Comparison of ENCODE assay signal across 30 cellular contexts in genomic region chr7:45061352-45061751, GRCh38. TPM values are rescaled to one million over a fixed set of nuclear protein-coding genes. Genes with fewer than 3 reads are reported as not detected.
DNase-seq lines count a peak whose midpoint lies in the region; ATAC-seq and TF ChIP-seq lines count a peak whose summit lies in the region.
"Had no signal": no experiment of that assay in that cellular context is flagged by ENCODE, and none has a peak within 500 bp of the region (broad histone marks: within the 10 kb centered on the region; RNA-seq: fewer than 3 reads in every experiment).

No MANE protein-coding gene starts in this region.

- H3K36me3 Mint-ChIP-seq in activated T-cell treated with anti-CD3 and anti-CD28 coated beads, Interleukin-2, amount 50 U/mL, for 24 hours (ENCODE audit: low read depth) = peaks cover 74% of the 10 kb centered on the region
- H3K36me3 Mint-ChIP-seq in activated naive CD8-positive, alpha-beta T cell treated with anti-CD3 and anti-CD28 coated beads, Interleukin-2, amount 50 U/mL, for 24 hours (ENCODE audit: low read depth) = peaks cover 27% of the 10 kb centered on the region
- no peaks in the 10 kb centered on the region for H3K36me3 Mint-ChIP-seq in natural killer cell

- no peak overlapping the region for H2AFZ ChIP-seq in DND-41 (ENCODE audit: low read depth, low read length)

- no peaks in the 10 kb centered on the region for H3K4me1 ChIP-seq in DND-41 (ENCODE audit: insufficient read depth, low read length)
- H3K4me1 ChIP-seq: ascending aorta, HAP-1, sigmoid colon, suprapubic skin had no signal

- peaks cover 68% of the 10 kb centered on the region for H3K4me1 Mint-ChIP-seq in activated T-cell treated with anti-CD3 and anti-CD28 coated beads, Interleukin-2, amount 50 U/mL, for 24 hours (ENCODE audit: low read depth)
- H3K4me1 Mint-ChIP-seq in activated naive CD8-positive, alpha-beta T cell treated with anti-CD3 and anti-CD28 coated beads, Interleukin-2, amount 50 U/mL, for 24 hours = peaks cover 57% of the 10 kb centered on the region
- peaks cover 65 to 82% of the 10 kb centered on the region in 2 donors for H3K4me1 Mint-ChIP-seq in natural killer cell
- H3K4me1 Mint-ChIP-seq: mesothelial cell of epicardium, neural crest cell, WTC11 had no signal

- in situ Hi-C loops in ACHN (cut with HindIII; ENCODE audit: low pct_ligation_motif_present, low pct_unique_long_range_greater_than_20kb, low sequenced_read_pairs) = no loop called here

- ATAC-seq in DND-41 (ENCODE audit: insufficient read depth, low read depth) (no peak), natural killer cell (no peak), GM21723 (IDR thresholded peaks at IDR 0.05; ENCODE audit: unreplicated experiment) (no peak)
- no peak for ATAC-seq in activated naive CD8-positive, alpha-beta T cell treated with anti-CD3 and anti-CD28 coated beads, Interleukin-2, amount 50 U/mL, for 24 hours
- ATAC-seq: heart right ventricle, left lung, Panc1, WTC11 had no signal

- H3K27me3 ChIP-seq in DND-41 (ENCODE audit: insufficient read depth, low read length, poor library complexity) = no peaks in the 10 kb centered on the region
- H3K27me3 ChIP-seq: ascending aorta; BLaER1 treated with 17β-estradiol and CSF1 and Interleukin-3, amounts not matched to agents 10 nM and 100 nM; heart right ventricle; left lung; MG63; sigmoid colon; SJSA1; suprapubic skin had no signal

- intact Hi-C loops in natural killer cell (cut with micrococcal nuclease) = no loop called here

- peaks cover 71% of the 10 kb centered on the region for H3K36me3 ChIP-seq in DND-41 (ENCODE audit: insufficient read depth, low read length)
- H3K36me3 ChIP-seq: HAP-1 had no signal

- H3K27ac Mint-ChIP-seq in activated T-cell treated with anti-CD3 and anti-CD28 coated beads, Interleukin-2, amount 50 U/mL, for 24 hours = peak overlapping the region; percentile 73
- peak overlapping the region; percentile 77 for H3K27ac Mint-ChIP-seq in activated naive CD8-positive, alpha-beta T cell treated with anti-CD3 and anti-CD28 coated beads, Interleukin-2, amount 50 U/mL, for 24 hours
- H3K27ac Mint-ChIP-seq in natural killer cell = peak overlapping the region; percentile 56 to 58
- H3K27ac Mint-ChIP-seq: mesothelial cell of epicardium, WTC11 had no signal

- no peak overlapping the region for H3K9ac ChIP-seq in DND-41 (ENCODE audit: low read depth, low read length)
- H3K9ac ChIP-seq: BLaER1 treated with 17β-estradiol and CSF1 and Interleukin-3, amounts not matched to agents 10 nM and 100 nM had no signal

- peaks cover 96% of the 10 kb centered on the region for H3K79me2 ChIP-seq in DND-41 (ENCODE audit: insufficient read depth, low read length)

- no peak for TF ChIP-seq CTCF in DND-41 (IDR thresholded peaks at IDR 0.05; ENCODE audit: borderline replicate concordance, extremely low read depth, low read length, poor library complexity, severe bottlenecking)
- TF ChIP-seq CTCF in natural killer cell (IDR thresholded peaks at IDR 0.05) = no peak

- no peaks in the 10 kb centered on the region for H3K9me3 Mint-ChIP-seq in activated T-cell treated with anti-CD3 and anti-CD28 coated beads, Interleukin-2, amount 50 U/mL, for 24 hours
- no peaks in the 10 kb centered on the region for H3K9me3 Mint-ChIP-seq in activated naive CD8-positive, alpha-beta T cell treated with anti-CD3 and anti-CD28 coated beads, Interleukin-2, amount 50 U/mL, for 24 hours
- H3K9me3 Mint-ChIP-seq in natural killer cell = no peaks in the 10 kb centered on the region
- H3K9me3 Mint-ChIP-seq: IgD-negative memory B cell, mesothelial cell of epicardium, neural crest cell, WTC11 had no signal

- no peak for DNase-seq in activated T-cell treated with anti-CD3 and anti-CD28 coated beads, Interleukin-2, amount 50 U/mL, for 24 hours
- DNase-seq in activated T-cell treated with anti-CD3 and anti-CD28 coated beads for 4 hours (no peak), DND-41 (no peak), natural killer cell (no peak), ACHN (no peak), SW480 (ENCODE audit: low spot score) (no peak)
- DNase-seq in activated naive CD8-positive, alpha-beta T cell treated with anti-CD3 and anti-CD28 coated beads, Interleukin-2, amount 50 U/mL, for 24 hours = no peak
- DNase-seq: activated gamma-delta T cell treated with Interleukin-2 at 50 U/mL for 16 hours; central memory CD4-positive, alpha-beta T cell; heart right ventricle; MG63; NCI-H1436; NCI-H2107; NCI-H510A; NK-92 treated with Interleukin-12 subunit alpha and Interleukin-12 subunit beta, amount 100 ng/mL, for 24 hours; posterior cingulate gyrus; sigmoid colon; T1000 had no signal

- H3K4me3 ChIP-seq in DND-41 (ENCODE audit: low read depth in 1 of 2, low read length in 2 of 2) = no peak overlapping the region
- H3K4me3 ChIP-seq: ascending aorta; BLaER1 treated with 17β-estradiol and CSF1 and Interleukin-3, amounts not matched to agents 10 nM and 100 nM; HAP-1; heart right ventricle; left lung; MG63; sigmoid colon; SJSA1; suprapubic skin had no signal

- H3K4me2 ChIP-seq in DND-41 (ENCODE audit: insufficient read depth, low read length) = no peak overlapping the region

- H3K27ac ChIP-seq in DND-41 (ENCODE audit: low read length) = 0 out of 2 replicates have a peak overlapping the region, but pooled peaks have one; percentile 34
- H3K27ac ChIP-seq: ascending aorta, heart right ventricle, left lung, sigmoid colon, SJSA1, suprapubic skin had no signal

- peaks cover 66% of the 10 kb centered on the region for H4K20me1 ChIP-seq in DND-41 (ENCODE audit: insufficient read depth, low read length)

- no peaks in the 10 kb centered on the region for H3K9me3 ChIP-seq in DND-41 (ENCODE audit: insufficient read depth, low read length, severe bottlenecking)
- H3K9me3 ChIP-seq: ascending aorta; BLaER1 treated with 17β-estradiol and CSF1 and Interleukin-3, amounts not matched to agents 10 nM and 100 nM; HAP-1; heart right ventricle; left lung; MG63; sigmoid colon; SJSA1; suprapubic skin had no signal

- no peaks in the 10 kb centered on the region for H3K27me3 Mint-ChIP-seq in activated T-cell treated with anti-CD3 and anti-CD28 coated beads, Interleukin-2, amount 50 U/mL, for 24 hours
- H3K27me3 Mint-ChIP-seq in activated naive CD8-positive, alpha-beta T cell treated with anti-CD3 and anti-CD28 coated beads, Interleukin-2, amount 50 U/mL, for 24 hours = no peaks in the 10 kb centered on the region
- no peaks in the 10 kb centered on the region for H3K27me3 Mint-ChIP-seq in natural killer cell (ENCODE audit: low read depth in 2 of 2)
- H3K27me3 Mint-ChIP-seq: IgD-negative memory B cell had no signal

- H3K4me3 Mint-ChIP-seq in activated T-cell treated with anti-CD3 and anti-CD28 coated beads, Interleukin-2, amount 50 U/mL, for 24 hours = no peak overlapping the region
- H3K4me3 Mint-ChIP-seq in activated naive CD8-positive, alpha-beta T cell treated with anti-CD3 and anti-CD28 coated beads, Interleukin-2, amount 50 U/mL, for 24 hours = no peak overlapping the region
- no peak overlapping the region for H3K4me3 Mint-ChIP-seq in natural killer cell
- H3K4me3 Mint-ChIP-seq: IgD-negative memory B cell, mesothelial cell of epicardium, neural crest cell, WTC11 had no signal

RNA-seq across cellular contexts. Expression of gene NACAD, which starts 27.4 kb away (rescaled TPM):
- total RNA-seq in natural killer cell = 1 to 10 TPM in 1 of 3 donors, under 1 TPM in 2; 0.75 to 1.7 (median 0.78) TPM

RNA-seq across cellular contexts. Expression of gene TBRG4, which starts 50.1 kb away (rescaled TPM):
- 10 to 100 TPM; 48.6 to 56.7 (median 55.9) TPM for total RNA-seq in natural killer cell
